22 cellular contexts compared by ENCODE assay signal in genomic region chr4:155419266-155419665, GRCh38. TPM values are rescaled to one million over a fixed set of nuclear protein-coding genes. Genes with fewer than 3 reads are reported as not detected.
DNase-seq lines count a peak whose midpoint lies in the region; ATAC-seq and TF ChIP-seq lines count a peak whose summit lies in the region.
"Had no signal": no experiment of that assay in that cellular context is flagged by ENCODE, and none has a peak within 500 bp of the region (broad histone marks: within the 10 kb centered on the region; RNA-seq: fewer than 3 reads in every experiment).

No MANE protein-coding gene starts in this region.

- DNase-seq in AG04450 (ENCODE audit: low read depth, low spot score): peak; percentile 56
- peak; percentile 15 for DNase-seq in HPDE6-E6E7 (ENCODE audit: extremely low spot score)
- DNase-seq in mammary epithelial cell: peak; percentile 32
- peak; percentile 14 for DNase-seq in fibroblast of the aortic adventitia (ENCODE audit: low read depth)
- DNase-seq in NCI-H1048 (lab: John Stamatoyannopoulos, UW): no peak
- DNase-seq in ureter (ENCODE audit: low spot score): no peak
- DNase-seq: 8988T; activated CD8-positive, alpha-beta T cell treated with anti-CD3 and anti-CD28 coated beads for 36 hours; activated naive CD4-positive, alpha-beta T cell treated with Interleukin-2 at 50 U/mL for 16 hours; activated T-cell treated with anti-CD3 and anti-CD28 coated beads, Interleukin-2, amount 50 U/mL, for 1 hour; amygdala; Calu3; central memory CD4-positive, alpha-beta T cell; NCI-H1417; NCI-H446; NK-92 treated with Interleukin-12 subunit alpha and Interleukin-12 subunit beta, amount 100 ng/mL, for 24 hours; occipital lobe; RPMI8226; stomach had no signal

- no peak overlapping the region for H3K4me2 ChIP-seq in mammary epithelial cell (ENCODE audit: insufficient read depth, low read depth, low read length)

- CTCF ChIA-PET in AG04450 (lab: Charles Lee): no interaction called here
- CTCF ChIA-PET in mammary epithelial cell (lab: Charles Lee; ENCODE audit: low non-redundant PET): no interaction called here

- H3K79me2 ChIP-seq in mammary epithelial cell (ENCODE audit: insufficient read depth, low read length): no peaks in the 10 kb centered on the region

- BruUV-seq in mammary epithelial cell (replicated peaks; lab: Mats Ljungman, UMichigan): no TSS peak

- H2AFZ ChIP-seq in mammary epithelial cell (ENCODE audit: low read depth, low read length): no peak overlapping the region

- no peaks in the 10 kb centered on the region for H4K20me1 ChIP-seq in mammary epithelial cell (ENCODE audit: insufficient read depth, low read length)

- WGBS in mammary epithelial cell (ENCODE audit: low coverage, missing lambda C conversion rate): 100% methylated on average over 4 of the region's 4 CpGs

- H3K27ac ChIP-seq in AG04450 (ENCODE audit: low read depth, low read length): no peak overlapping the region
- no peak overlapping the region for H3K27ac ChIP-seq in mammary epithelial cell (ENCODE audit: insufficient read depth, low read depth, low read length)
- H3K27ac ChIP-seq: stomach, tibial nerve had no signal

- H3K27me3 ChIP-seq in AG04450 (ENCODE audit: control insufficient read depth, insufficient read depth, low read length): no peaks in the 10 kb centered on the region
- no peaks in the 10 kb centered on the region for H3K27me3 ChIP-seq in mammary epithelial cell (ENCODE audit: insufficient read depth, low read length)
- H3K27me3 ChIP-seq: stomach, tibial nerve had no signal

- H3K9me3 ChIP-seq in AG04450 (ENCODE audit: control insufficient read depth, insufficient read depth, low read length) (peaks cover 3% of the 10 kb centered on the region; the same call in 1 of the 2 replicates), mammary epithelial cell (replicated peaks; ENCODE audit: insufficient read depth, low read length) (no peaks in the 10 kb centered on the region)
- H3K9me3 ChIP-seq: stomach, tibial nerve had no signal

- no peak overlapping the region for H3K9ac ChIP-seq in mammary epithelial cell (ENCODE audit: insufficient read depth, low read length)

- dilution Hi-C loops in mammary epithelial cell (cut with HindIII; ENCODE audit: low sequenced_read_pairs): no loop called here

- intact Hi-C loops in mammary epithelial cell (cut with micrococcal nuclease): no loop called here

- POLR2A ChIA-PET in AG04450 (lab: Yijun Ruan, JAX): no interaction called here

- ATAC-seq in activated CD4-positive, CD25-positive, alpha-beta regulatory T cell treated with anti-CD3 and anti-CD28 coated beads, Interleukin-2, amount 50 U/mL, for 24 hours: no peak
- no peak for ATAC-seq in HG02970 (IDR thresholded peaks at IDR 0.05; ENCODE audit: low FRiP score, unreplicated experiment)
- ATAC-seq: activated CD8-positive, alpha-beta T cell treated with anti-CD3 and anti-CD28 coated beads for 36 hours had no signal

- H3K4me3 ChIP-seq in AG04450 (ENCODE audit: low read depth, low read length) (no peak overlapping the region), mammary epithelial cell (replicated peaks in 1 of 3; ENCODE audit: insufficient read depth in 1 of 3, low read depth in 2 of 3, low read length in 3 of 3) (no peak overlapping the region), fibroblast of the aortic adventitia (ENCODE audit: low read depth, low read length) (no peak overlapping the region)
- H3K4me3 ChIP-seq: stomach, tibial nerve had no signal

- H3K36me3 ChIP-seq in mammary epithelial cell (ENCODE audit: insufficient read depth, low read length): no peaks in the 10 kb centered on the region
- H3K36me3 ChIP-seq: stomach, tibial nerve had no signal

- no peak for TF ChIP-seq CTCF in AG04450 (IDR thresholded peaks at IDR 0.05; ENCODE audit: low read depth, low read length)
- TF ChIP-seq CTCF in mammary epithelial cell (conservative IDR thresholded peaks at IDR 0.05 in 1 of 2, IDR thresholded peaks at IDR 0.05 in 1 of 2; ENCODE audit: extremely low read depth in 1 of 2, insufficient read depth in 1 of 2, low read depth in 1 of 2, low read length in 2 of 2): no peak
- TF ChIP-seq CTCF in fibroblast of the aortic adventitia (IDR thresholded peaks at IDR 0.05; ENCODE audit: insufficient read depth, low read length): no peak

- H3K4me1 ChIP-seq in mammary epithelial cell (ENCODE audit: insufficient read depth, low read length): no peaks in the 10 kb centered on the region
- H3K4me1 ChIP-seq: tibial nerve had no signal

- in situ Hi-C loops in mammary epithelial cell (cut with MboI; ENCODE audit: low sequenced_read_pairs in 2 of 2): loop anchor here in 1 of 2 donors (25.0 kb wide), 1 partner anchor 368 kb away; no protein-coding TSS in a partner anchor

RNA-seq across cellular contexts. Expression of gene MAP9, which starts 42.5 kb away (rescaled TPM):
- polyA plus RNA-seq in AG04450 (2011; rRNA removed): 8.2 and 13.9 TPM in 2 replicates
- 4.2 and 7.0 TPM in 2 replicates for polyA minus RNA-seq in AG04450 (2011; rRNA and poly(A)+ RNA removed)
- 10 to 100 TPM; 20.0 to 21.8 TPM for total RNA-seq in mammary epithelial cell
- 6.1 TPM for polyA plus RNA-seq in mammary epithelial cell
- 8.8 TPM for polyA minus RNA-seq in mammary epithelial cell
- total RNA-seq in fibroblast of the aortic adventitia (ENCODE audit: low replicate concordance): 6.5 and 19.0 TPM in 2 replicates
- 12.3 TPM for total RNA-seq in ureter

Comparison
In these comparisons a context has a peak if more than half of its experiments do, and no peak if none do; other contexts are left out.
1. DNase-seq: peak in AG04450 (single experiment), HPDE6-E6E7 (single experiment), mammary epithelial cell (single experiment) and fibroblast of the aortic adventitia (single experiment); none in NCI-H1048 (single experiment) and ureter (single experiment).